In the genomic region with DNA sequence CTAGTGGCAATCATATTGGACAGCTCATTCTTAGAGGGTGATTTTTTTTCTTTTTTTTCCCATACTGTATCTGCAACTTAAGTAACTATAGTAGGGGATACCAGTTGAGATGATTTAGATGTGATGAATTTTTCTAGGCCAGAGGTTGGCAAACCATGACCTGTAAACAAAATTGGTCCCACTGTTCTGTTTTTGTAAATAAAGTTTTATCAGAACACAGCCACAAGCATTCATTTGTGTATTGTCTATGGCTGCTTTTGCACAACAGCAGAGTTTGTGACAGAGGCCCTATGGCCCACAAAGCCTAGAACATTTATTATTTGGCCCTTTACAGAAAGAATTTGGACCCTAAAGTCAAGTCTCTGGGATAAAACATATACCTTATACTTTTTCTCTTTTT, we compare ENCODE assay signal across 21 cellular contexts. TPM values are rescaled to one million over a fixed set of nuclear protein-coding genes. Genes with fewer than 3 reads are reported as not detected.
DNase-seq lines count a peak whose midpoint lies in the region; ATAC-seq, FAIRE-seq and TF ChIP-seq lines count a peak whose summit lies in the region.
"Had no signal": no experiment of that assay in that cellular context is flagged by ENCODE, and none has a peak within 500 bp of the region (broad histone marks: within the 10 kb centered on the region; RNA-seq: fewer than 3 reads in every experiment).

No MANE protein-coding gene starts in this region.

- TF ChIP-seq EP300 in HepG2 (IDR thresholded peaks at IDR 0.05; ENCODE audit: low read depth in 2 of 2, low read length in 2 of 2) (no peak), HepG2 (CRISPR knock-in tag; IDR thresholded peaks at IDR 0.05; ENCODE audit: borderline replicate concordance) (no peak), K562 (IDR thresholded peaks at IDR 0.05; ENCODE audit: low read length) (no peak)

- H3K79me2 ChIP-seq in HepG2 (ENCODE audit: insufficient read depth, low read length) (no peaks in the 10 kb centered on the region), K562 (ENCODE audit: control insufficient read depth, insufficient read depth, low read length) (no peaks in the 10 kb centered on the region)

- H3K27me3 ChIP-seq in HepG2 (ENCODE audit: control insufficient read depth in 1 of 2, insufficient read depth in 2 of 2, low read length in 2 of 2), result no peaks in the 10 kb centered on the region; a peak in 1 of 5 replicates
- no peaks in the 10 kb centered on the region for H3K27me3 ChIP-seq in right lobe of liver
- H3K27me3 ChIP-seq in Panc1 (ENCODE audit: control insufficient read depth, insufficient read depth, low read length), result no peaks in the 10 kb centered on the region
- no peaks in the 10 kb centered on the region for H3K27me3 ChIP-seq in K562 (ENCODE audit: control insufficient read depth in 2 of 2, insufficient read depth in 2 of 2, low read length in 2 of 2)
- H3K27me3 ChIP-seq: BE2C had no signal

- H3K4me1 ChIP-seq in HepG2 (ENCODE audit: insufficient read depth, low read length) (peaks cover 28% of the 10 kb centered on the region), right lobe of liver (no peaks in the 10 kb centered on the region), Panc1 (ENCODE audit: control insufficient read depth, insufficient read depth, low read length) (peaks cover 37% of the 10 kb centered on the region), K562 (replicated peaks in 1 of 2; ENCODE audit: control insufficient read depth in 2 of 2, insufficient read depth in 2 of 2, low read length in 2 of 2) (peaks cover 0 to 5% of the 10 kb centered on the region in 2 experiments; a peak in 2 of 5 replicates)
- H3K4me1 ChIP-seq: BE2C had no signal

- H3K4me2 ChIP-seq in HepG2 (ENCODE audit: low read depth, low read length) (no peak overlapping the region), K562 (ENCODE audit: insufficient read depth, low read length) (no peak overlapping the region)

- TF ChIP-seq RAD21 in HepG2 (CRISPR knock-in tag; IDR thresholded peaks at IDR 0.05), result no peak
- TF ChIP-seq RAD21 in K562 (CRISPR knock-in tag; conservative IDR thresholded peaks at IDR 0.05 in 1 of 2, IDR thresholded peaks at IDR 0.05 in 1 of 2), result no peak

- POLR2A ChIA-PET in HepG2 (lab: Yijun Ruan, JAX) (interaction anchor here (0.9 kb wide), 1 partner anchor 97 kb away, joined by 3 read pairs; no protein-coding TSS in a partner anchor), Panc1 (lab: Charles Lee) (interaction anchor here (0.6 kb wide), 1 partner anchor 28 kb away, joined by 6 read pairs; no protein-coding TSS in a partner anchor), K562 (lab: Yijun Ruan, JAX) (interaction anchor here (0.6 to 1.0 kb wide), 2 partner anchors 38 to 629 kb away, joined by 3 read pairs; no protein-coding TSS in a partner anchor)

- DNase-seq in HepG2 (ENCODE audit: low spot score), result no peak
- DNase-seq in right lobe of liver, result no peak
- DNase-seq in Panc1 (ENCODE audit: low read depth, low spot score), result no peak
- DNase-seq in K562 (ENCODE audit: extremely low read depth in 1 of 4, low spot score in 3 of 4), result no peak
- DNase-seq in NCI-H1930 (lab: John Stamatoyannopoulos, UW), result no peak
- DNase-seq: ACHN; BE2C; C1 segment of cervical spinal cord; CD4-positive, CD25-positive, alpha-beta regulatory T cell; CD8-positive, alpha-beta memory T cell; COR-L47; DMS79; GDM1; GOT3; H7; HFFc6 had no signal

- intact Hi-C loops in HepG2 (cut with micrococcal nuclease; ENCODE audit: unreplicated experiment), result no loop called here
- intact Hi-C loops in right lobe of liver (cut with DNase I), result no loop called here
- intact Hi-C loops in Panc1 (cut with micrococcal nuclease; ENCODE audit: unreplicated experiment), result no loop called here
- intact Hi-C loops in K562 (cut with micrococcal nuclease), result no loop called here

- H4K20me1 ChIP-seq in HepG2 (ENCODE audit: insufficient read depth, low read length) (no peaks in the 10 kb centered on the region), K562 (replicated peaks; ENCODE audit: control insufficient read depth, insufficient read depth, low read length) (no peaks in the 10 kb centered on the region)

- no peaks in the 10 kb centered on the region for H3K9me1 ChIP-seq in K562 (ENCODE audit: control insufficient read depth, insufficient read depth, low read length)

- CTCF ChIA-PET in HepG2 (lab: Yijun Ruan, JAX; ENCODE audit: low intra/inter-chr PET ratio, low total read pairs), result no interaction called here
- CTCF ChIA-PET in Panc1 (lab: Charles Lee), result no interaction called here
- CTCF ChIA-PET in K562 (lab: Yijun Ruan, JAX; ENCODE audit: low intra/inter-chr PET ratio), result interaction anchor here (0.7 kb wide), 1 partner anchor 102 kb away, joined by 3 read pairs; no protein-coding TSS in a partner anchor

- no peak for TF ChIP-seq CTCF in HepG2 (CRISPR knock-in tag; IDR thresholded peaks at IDR 0.05)
- TF ChIP-seq CTCF in right lobe of liver (IDR thresholded peaks at IDR 0.05), result no peak
- TF ChIP-seq CTCF in Panc1 (IDR thresholded peaks at IDR 0.05), result no peak
- TF ChIP-seq CTCF in K562 (IDR thresholded peaks at IDR 0.05 in 2 of 3, conservative IDR thresholded peaks at IDR 0.05 in 1 of 3; ENCODE audit: insufficient read depth in 2 of 3, low read depth in 1 of 3, low read length in 3 of 3), result no peak

- no peak for TF ChIP-seq POLR2A in HepG2 (IDR thresholded peaks at IDR 0.05; ENCODE audit: insufficient read depth in 1 of 2, low read depth in 2 of 2, low read length in 2 of 2)
- no peak for TF ChIP-seq POLR2A in right lobe of liver (IDR thresholded peaks at IDR 0.05)
- TF ChIP-seq POLR2A in K562 (conservative IDR thresholded peaks at IDR 0.05), result no peak

- no peak for FAIRE-seq in HepG2 (lab: Jason Lieb, UNC)
- FAIRE-seq in K562 (lab: Jason Lieb, UNC), result no peak
- FAIRE-seq: A204.1, D721Med, HTR-8/SVneo had no signal

- H3K9me3 ChIP-seq in HepG2 (ENCODE audit: low read length), result no peaks in the 10 kb centered on the region
- no peaks in the 10 kb centered on the region for H3K9me3 ChIP-seq in right lobe of liver
- H3K9me3 ChIP-seq in Panc1 (ENCODE audit: control insufficient read depth, insufficient read depth, low read depth, low read length), result no peaks in the 10 kb centered on the region
- H3K9me3 ChIP-seq in K562 (replicated peaks; ENCODE audit: control insufficient read depth, insufficient read depth, low read depth, low read length), result no peaks in the 10 kb centered on the region
- H3K9me3 ChIP-seq: BE2C had no signal

- H3K4me3 ChIP-seq in HepG2 (replicated peaks in 1 of 3; ENCODE audit: insufficient read depth in 1 of 3, low read depth in 2 of 3, low read length in 3 of 3), result no peak overlapping the region
- no peak overlapping the region for H3K4me3 ChIP-seq in right lobe of liver
- no peak overlapping the region for H3K4me3 ChIP-seq in Panc1 (ENCODE audit: low read depth in 2 of 2, low read length in 2 of 2)
- H3K4me3 ChIP-seq in K562, result no peak overlapping the region

- no peak overlapping the region for H3K27ac ChIP-seq in HepG2 (ENCODE audit: extremely low read length, insufficient read depth, low read length)
- H3K27ac ChIP-seq in right lobe of liver, result no peak overlapping the region
- peak overlapping the region; percentile 74 for H3K27ac ChIP-seq in Panc1 (ENCODE audit: low read length)
- no peak overlapping the region for H3K27ac ChIP-seq in K562 (ENCODE audit: extremely low read depth, low read depth, low read length)

- H3K36me3 ChIP-seq in HepG2 (replicated peaks in 1 of 2; ENCODE audit: control insufficient read depth in 1 of 2, insufficient read depth in 2 of 2, low read length in 2 of 2) (no peaks in the 10 kb centered on the region), right lobe of liver (no peaks in the 10 kb centered on the region), Panc1 (ENCODE audit: control insufficient read depth, insufficient read depth, low read length) (no peaks in the 10 kb centered on the region), K562 (ENCODE audit: control insufficient read depth, insufficient read depth, low read length) (no peaks in the 10 kb centered on the region)
- H3K36me3 ChIP-seq: BE2C had no signal

- no peak for ATAC-seq in HepG2
- no peak for ATAC-seq in right lobe of liver
- ATAC-seq in Panc1, result no peak
- no peak for ATAC-seq in K562
- ATAC-seq in GM18502 (IDR thresholded peaks at IDR 0.05; ENCODE audit: poor library complexity, unreplicated experiment), result no peak
- ATAC-seq: HCT116 had no signal

- H3K9ac ChIP-seq in HepG2 (ENCODE audit: insufficient read depth, low read depth, low read length) (no peak overlapping the region), K562 (ENCODE audit: insufficient read depth in 1 of 2, low read depth in 2 of 2, low read length in 2 of 2) (no peak overlapping the region)

- no peak overlapping the region for H2AFZ ChIP-seq in HepG2 (ENCODE audit: low read length)
- no peak overlapping the region for H2AFZ ChIP-seq in K562 (ENCODE audit: low read depth, low read length)

- in situ Hi-C loops in HepG2 (cut with HindIII; ENCODE audit: extremely low pct_ligation_motif_present, low pct_unique_long_range_greater_than_20kb), result no loop called here
- in situ Hi-C loops in Panc1 (cut with HindIII; ENCODE audit: low pct_unique_long_range_greater_than_20kb, low sequenced_read_pairs), result no loop called here
- in situ Hi-C loops in K562 (cut with MboI), result no loop called here

- BruUV-seq in HepG2 (replicated peaks; lab: Mats Ljungman, UMichigan) (no TSS peak), Panc1 (replicated peaks; lab: Mats Ljungman, UMichigan) (no TSS peak), K562 (replicated peaks; lab: Mats Ljungman, UMichigan) (no TSS peak)

RNA-seq across cellular contexts. Expression of gene ARF6, which starts 11.4 kb away (rescaled TPM):
- 31.9 and 36.1 TPM in 2 replicates for total RNA-seq in HepG2 (2016; rRNA removed; fragmentation: Illumina TruSeq; extraction: Trizol)
- 9.3 and 12.2 TPM in 2 replicates for total RNA-seq in HepG2 (2016; cell fraction: cytosol; rRNA removed; fragmentation: Illumina TruSeq; extraction: Trizol; ENCODE audit: low read depth)
- 35.0 TPM in 2 replicates for total RNA-seq in HepG2 (2016; cell fraction: insoluble cytoplasmic fraction; rRNA removed; fragmentation: Illumina TruSeq; extraction: Trizol)
- total RNA-seq in HepG2 (2016; cell fraction: membrane; rRNA removed; fragmentation: Illumina TruSeq; extraction: Trizol), result 33.5 and 36.6 TPM in 2 replicates
- 18.8 and 19.2 TPM in 2 replicates for total RNA-seq in HepG2 (2016; cell fraction: nucleus; rRNA removed; fragmentation: Illumina TruSeq; extraction: Trizol)
- polyA plus RNA-seq in HepG2 (2011; rRNA removed), result 12.7 and 13.6 TPM in 2 replicates
- 10.4 and 11.2 TPM in 2 replicates for polyA plus RNA-seq in HepG2 (2011; cell fraction: cytosol; rRNA removed)
- polyA plus RNA-seq in HepG2 (2011; cell fraction: nucleus; rRNA removed), result 8.5 TPM in 2 replicates
- 22.3 and 22.4 TPM in 2 replicates for polyA plus RNA-seq in HepG2 (2012)
- polyA plus RNA-seq in HepG2 (2016; cell fraction: cytosol; fragmentation: Illumina TruSeq; extraction: Trizol; ENCODE audit: low read depth), result 7.1 and 10.0 TPM in 2 replicates
- polyA plus RNA-seq in HepG2 (2016; cell fraction: insoluble cytoplasmic fraction; fragmentation: Illumina TruSeq; extraction: Trizol; ENCODE audit: low read depth), result 45.6 and 46.6 TPM in 2 replicates
- polyA plus RNA-seq in HepG2 (2016; cell fraction: membrane; fragmentation: Illumina TruSeq; extraction: Trizol; ENCODE audit: low read depth), result 20.3 and 27.1 TPM in 2 replicates
- 31.2 and 33.5 TPM in 2 replicates for polyA plus RNA-seq in HepG2 (2016; cell fraction: nucleus; fragmentation: Illumina TruSeq; extraction: Trizol; ENCODE audit: insufficient read depth, low read depth)
- polyA minus RNA-seq in HepG2 (2011; rRNA and poly(A)+ RNA removed; ENCODE audit: low replicate concordance), result 13.8 and 26.7 TPM in 2 replicates
- 9.2 and 10.8 TPM in 2 replicates for polyA minus RNA-seq in HepG2 (2011; cell fraction: cytosol; rRNA and poly(A)+ RNA removed)
- 10.3 and 10.9 TPM in 2 replicates for polyA minus RNA-seq in HepG2 (2011; cell fraction: nucleus; rRNA and poly(A)+ RNA removed)
- total RNA-seq in right lobe of liver, result 10 to 100 TPM; 21.1 to 41.4 (median 32.4) TPM
- 63.2 TPM for total RNA-seq in Panc1 (2021; ENCODE audit: unreplicated experiment)
- polyA plus RNA-seq in Panc1 (2012; ENCODE audit: insufficient read length), result 51.1 TPM
- total RNA-seq in K562 (2011; cell fraction: chromatin; rRNA removed; ENCODE audit: low replicate concordance), result 12.1 and 12.2 TPM in 2 replicates
- total RNA-seq in K562 (2011; cell fraction: nucleolus; rRNA removed), result 9.1 and 10.3 TPM in 2 replicates
- 11.2 and 16.2 TPM in 2 replicates for total RNA-seq in K562 (2011; cell fraction: nucleoplasm; rRNA removed)
- total RNA-seq in K562 (2014; rRNA removed), result 24.9 and 29.9 TPM in 2 replicates
- 18.5 and 19.2 TPM in 2 replicates for total RNA-seq in K562 (2014; rRNA removed; fragmentation: Illumina TruSeq; extraction: Trizol)
- total RNA-seq in K562 (2015; rRNA removed; fragmentation: Illumina TruSeq; extraction: Trizol), result 22.8 and 23.3 TPM in 2 replicates
- total RNA-seq in K562 (2021), result 33.6 and 35.2 TPM in 2 replicates
- polyA plus RNA-seq in K562 (2011; rRNA removed), result 14.2 and 16.3 TPM in 2 replicates
- polyA plus RNA-seq in K562 (2011; cell fraction: cytosol; rRNA removed), result 9.6 and 14.5 TPM in 2 replicates
- 11.4 and 14.0 TPM in 2 replicates for polyA plus RNA-seq in K562 (2011; cell fraction: nucleus; rRNA removed)
- 28.6 and 33.5 TPM in 2 replicates for polyA plus RNA-seq in K562 (2012)
- 25.7 and 28.8 TPM in 2 replicates for polyA plus RNA-seq in K562 (2014; fragmentation: Illumina TruSeq; extraction: Trizol)
- 10 to 100 TPM; 15.3 to 32.5 TPM for polyA plus RNA-seq in K562 (2014; fragmentation: Nextera tagmentation; extraction: Ambion mirVana)
- 23.6 and 27.1 TPM in 2 replicates for polyA plus RNA-seq in K562 (2014; rRNA removed)
- 17.7 and 17.9 TPM in 2 replicates for polyA minus RNA-seq in K562 (2011; rRNA and poly(A)+ RNA removed)
- polyA minus RNA-seq in K562 (2011; cell fraction: cytosol; rRNA and poly(A)+ RNA removed), result 11.6 and 12.2 TPM in 2 replicates
- 9.0 and 14.4 TPM in 2 replicates for polyA minus RNA-seq in K562 (2011; cell fraction: nucleus; rRNA and poly(A)+ RNA removed)

RNA-seq across cellular contexts. Expression of gene NEMF, which starts 51.7 kb away (rescaled TPM):
- total RNA-seq in HepG2 (2016; rRNA removed; fragmentation: Illumina TruSeq; extraction: Trizol), result 57.9 and 62.5 TPM in 2 replicates
- 35.7 and 44.4 TPM in 2 replicates for total RNA-seq in HepG2 (2016; cell fraction: cytosol; rRNA removed; fragmentation: Illumina TruSeq; extraction: Trizol; ENCODE audit: low read depth)
- total RNA-seq in HepG2 (2016; cell fraction: insoluble cytoplasmic fraction; rRNA removed; fragmentation: Illumina TruSeq; extraction: Trizol), result 59.7 and 63.0 TPM in 2 replicates
- total RNA-seq in HepG2 (2016; cell fraction: membrane; rRNA removed; fragmentation: Illumina TruSeq; extraction: Trizol), result 22.3 and 26.0 TPM in 2 replicates
- total RNA-seq in HepG2 (2016; cell fraction: nucleus; rRNA removed; fragmentation: Illumina TruSeq; extraction: Trizol), result 91.5 and 98.9 TPM in 2 replicates
- polyA plus RNA-seq in HepG2 (2011; rRNA removed), result 19.9 and 21.3 TPM in 2 replicates
- polyA plus RNA-seq in HepG2 (2011; cell fraction: cytosol; rRNA removed), result 6.3 and 8.5 TPM in 2 replicates
- polyA plus RNA-seq in HepG2 (2011; cell fraction: nucleus; rRNA removed), result 36.3 and 47.2 TPM in 2 replicates
- polyA plus RNA-seq in HepG2 (2012), result 21.6 and 25.8 TPM in 2 replicates
- 2.7 and 3.3 TPM in 2 replicates for polyA plus RNA-seq in HepG2 (2016; cell fraction: cytosol; fragmentation: Illumina TruSeq; extraction: Trizol; ENCODE audit: low read depth)
- 58.7 and 61.6 TPM in 2 replicates for polyA plus RNA-seq in HepG2 (2016; cell fraction: insoluble cytoplasmic fraction; fragmentation: Illumina TruSeq; extraction: Trizol; ENCODE audit: low read depth)
- 5.6 TPM in 2 replicates for polyA plus RNA-seq in HepG2 (2016; cell fraction: membrane; fragmentation: Illumina TruSeq; extraction: Trizol; ENCODE audit: low read depth)
- polyA plus RNA-seq in HepG2 (2016; cell fraction: nucleus; fragmentation: Illumina TruSeq; extraction: Trizol; ENCODE audit: insufficient read depth, low read depth), result 92.9 and 120 TPM in 2 replicates
- 21.7 and 46.2 TPM in 2 replicates for polyA minus RNA-seq in HepG2 (2011; rRNA and poly(A)+ RNA removed; ENCODE audit: low replicate concordance)
- 16.4 and 23.0 TPM in 2 replicates for polyA minus RNA-seq in HepG2 (2011; cell fraction: cytosol; rRNA and poly(A)+ RNA removed)
- 222 and 226 TPM in 2 replicates for polyA minus RNA-seq in HepG2 (2011; cell fraction: nucleus; rRNA and poly(A)+ RNA removed)
- total RNA-seq in right lobe of liver, result 10 to 100 TPM; 15.3 to 29.9 (median 23.4) TPM
- 38.3 TPM for total RNA-seq in Panc1 (2021; ENCODE audit: unreplicated experiment)
- 17.4 TPM for polyA plus RNA-seq in Panc1 (2012; ENCODE audit: insufficient read length)
- 151 and 436 TPM in 2 replicates for total RNA-seq in K562 (2011; cell fraction: chromatin; rRNA removed; ENCODE audit: low replicate concordance)
- 66.5 and 78.6 TPM in 2 replicates for total RNA-seq in K562 (2011; cell fraction: nucleolus; rRNA removed)
- total RNA-seq in K562 (2011; cell fraction: nucleoplasm; rRNA removed), result 121 and 142 TPM in 2 replicates
- 58.6 and 59.6 TPM in 2 replicates for total RNA-seq in K562 (2014; rRNA removed)
- total RNA-seq in K562 (2014; rRNA removed; fragmentation: Illumina TruSeq; extraction: Trizol), result 82.4 and 89.9 TPM in 2 replicates
- total RNA-seq in K562 (2015; rRNA removed; fragmentation: Illumina TruSeq; extraction: Trizol), result 94.4 and 104 TPM in 2 replicates
- 60.6 and 61.0 TPM in 2 replicates for total RNA-seq in K562 (2021)
- polyA plus RNA-seq in K562 (2011; rRNA removed), result 50.5 and 59.2 TPM in 2 replicates
- polyA plus RNA-seq in K562 (2011; cell fraction: cytosol; rRNA removed), result 4.7 and 12.4 TPM in 2 replicates
- polyA plus RNA-seq in K562 (2011; cell fraction: nucleus; rRNA removed), result 55.0 and 74.9 TPM in 2 replicates
- polyA plus RNA-seq in K562 (2012), result 29.6 and 43.1 TPM in 2 replicates
- 65.1 and 89.1 TPM in 2 replicates for polyA plus RNA-seq in K562 (2014; fragmentation: Illumina TruSeq; extraction: Trizol)
- polyA plus RNA-seq in K562 (2014; fragmentation: Nextera tagmentation; extraction: Ambion mirVana), result 10 to 100 TPM; 38.8 to 73.2 TPM
- polyA plus RNA-seq in K562 (2014; rRNA removed), result 55.9 and 60.0 TPM in 2 replicates
- 140 and 166 TPM in 2 replicates for polyA minus RNA-seq in K562 (2011; rRNA and poly(A)+ RNA removed)
- polyA minus RNA-seq in K562 (2011; cell fraction: cytosol; rRNA and poly(A)+ RNA removed), result 26.8 and 51.8 TPM in 2 replicates
- polyA minus RNA-seq in K562 (2011; cell fraction: nucleus; rRNA and poly(A)+ RNA removed), result 80.1 and 150 TPM in 2 replicates

Comparison
In these comparisons a context has a peak if more than half of its experiments do, and no peak if none do; other contexts are left out.
1. Of the 241 proteins assayed by ChIP-seq in both HepG2 and K562: peak only in HepG2: none; only in K562: none; in both: ZBTB40; in neither: 240.